Comparison of ENCODE assay signal across 14 cellular contexts in the genomic region with DNA sequence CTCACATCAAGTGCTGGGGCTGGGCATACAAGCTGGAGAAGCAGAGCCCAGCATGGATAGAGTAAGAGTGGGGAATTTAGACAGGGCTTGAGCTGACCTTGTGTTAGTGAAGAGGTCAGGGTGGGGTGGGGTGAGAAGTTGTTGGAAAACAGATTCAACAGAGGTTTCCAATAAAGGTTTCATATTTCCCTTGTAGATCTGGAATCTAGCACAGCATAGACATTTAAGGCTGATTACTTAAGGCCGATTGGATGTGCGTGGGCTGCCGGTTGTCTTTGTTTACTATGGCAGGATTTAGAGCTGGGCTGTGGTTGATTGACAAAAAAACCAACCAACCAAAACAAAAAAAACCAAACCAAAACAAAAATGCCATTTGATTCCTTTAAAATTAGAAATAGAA.
DNase-seq lines count a peak whose midpoint lies in the region; ATAC-seq and TF ChIP-seq lines count a peak whose summit lies in the region.
"Had no signal": no experiment of that assay in that cellular context is flagged by ENCODE, and none has a peak within 500 bp of the region (broad histone marks: within the 10 kb centered on the region; RNA-seq: fewer than 3 reads in every experiment).

No MANE protein-coding gene starts in this region.

- WGBS in H9 (ENCODE audit: extremely low coverage, insufficient read length, low lambda C conversion rate) = no CpG with 5 or more reads among the region's 3 CpGs

- no peak overlapping the region for H3K18ac ChIP-seq in H9 (ENCODE audit: insufficient read length, low read depth, low read length)

- no peak overlapping the region for H3K23ac ChIP-seq in H9 (ENCODE audit: insufficient read length, low read depth, low read length)

- H4K91ac ChIP-seq in H9 (ENCODE audit: insufficient read length, low read depth, low read length) = no peak overlapping the region

- H2AFZ ChIP-seq in H9 (ENCODE audit: low read length) = peak overlapping the region; percentile 23

- intact Hi-C loops in left ventricle myocardium inferior (cut with micrococcal nuclease) = no loop called here

- no peak for TF ChIP-seq CTCF in H9 (conservative IDR thresholded peaks at IDR 0.05)
- TF ChIP-seq CTCF in brain (conservative IDR thresholded peaks at IDR 0.05) = no peak
- no peak for TF ChIP-seq CTCF in left ventricle myocardium inferior (IDR thresholded peaks at IDR 0.05; ENCODE audit: borderline replicate concordance)

- no peak overlapping the region for H4K8ac ChIP-seq in H9 (replicated peaks; ENCODE audit: insufficient read length, low read depth, low read length)

- ATAC-seq in HG02588 (IDR thresholded peaks at IDR 0.05; ENCODE audit: unreplicated experiment) = no peak
- ATAC-seq: effector memory CD8-positive, alpha-beta T cell had no signal

- H3K27ac ChIP-seq in H9 (ENCODE audit: insufficient read length, low read depth, low read length) (no peak overlapping the region), left ventricle myocardium inferior (replicated peaks) (peak overlapping the region; percentile 70), skeletal muscle tissue (ENCODE audit: low read depth, low read length) (peak overlapping the region; percentile 76)

- no peak for DNase-seq in H9
- no peak for DNase-seq in left ventricle myocardium inferior
- no peak for DNase-seq in NAMALWA (ENCODE audit: low spot score)
- no peak for DNase-seq in activated CD4-positive, alpha-beta T cell treated with anti-CD3 and anti-CD28 coated beads for 48 hours
- no peak for DNase-seq in kidney glomerular epithelial cell (lab: John Stamatoyannopoulos, UW)
- DNase-seq: activated CD4-positive, alpha-beta T cell treated with anti-CD3 and anti-CD28 coated beads, Interleukin-2, amount 50 U/mL, for 1 hour; activated gamma-delta T cell; effector memory CD8-positive, alpha-beta T cell; NCI-H774; nucleus accumbens; stimulated activated CD4-positive, alpha-beta T cell treated with anti-CD3 and anti-CD28 coated beads, Interleukin-4, amount 100 ng/mL, for 24 hours had no signal

- no peaks in the 10 kb centered on the region for H3K36me3 ChIP-seq in left ventricle myocardium inferior
- H3K36me3 ChIP-seq in skeletal muscle tissue (ENCODE audit: control insufficient read depth in 3 of 3, insufficient read depth in 3 of 3, low read length in 3 of 3) = no peaks in the 10 kb centered on the region

- H3K4me3 ChIP-seq in left ventricle myocardium inferior (no peak overlapping the region), skeletal muscle tissue (ENCODE audit: low read length in 3 of 3) (no peak overlapping the region)

- H3K79me1 ChIP-seq in H9 (ENCODE audit: insufficient read depth, low read depth, low read length, poor library complexity, severe bottlenecking) = no peaks in the 10 kb centered on the region

- H2AK5ac ChIP-seq in H9 (ENCODE audit: insufficient read length, low read length) = no peak overlapping the region

- H3K4me1 ChIP-seq in H9 (ENCODE audit: insufficient read depth, low read length) (no peaks in the 10 kb centered on the region), left ventricle myocardium inferior (peaks cover 27% of the 10 kb centered on the region), skeletal muscle tissue (ENCODE audit: control insufficient read depth in 3 of 3, insufficient read depth in 3 of 3, low read length in 3 of 3) (peaks cover 25 to 33% (median 28%) of the 10 kb centered on the region in 3 donors)

- no peaks in the 10 kb centered on the region for H3K27me3 ChIP-seq in H9 (ENCODE audit: insufficient read depth, low read length)
- H3K27me3 ChIP-seq in left ventricle myocardium inferior (ENCODE audit: low read depth) = no peaks in the 10 kb centered on the region
- no peaks in the 10 kb centered on the region for H3K27me3 ChIP-seq in skeletal muscle tissue (ENCODE audit: control insufficient read depth in 3 of 3, insufficient read depth in 3 of 3, low read length in 3 of 3)

- H3K9me3 Mint-ChIP-seq in H9 = peaks cover 0 to 4% of the 10 kb centered on the region in 2 experiments; a peak in 1 of 5 replicates
- H3K9me3 Mint-ChIP-seq in brain = peaks cover 0 to 6% (median 0%) of the 10 kb centered on the region in 5 experiments
- H3K9me3 Mint-ChIP-seq: effector memory CD8-positive, alpha-beta T cell had no signal

- H3K4me1 Mint-ChIP-seq in H9 (peaks cover 3 to 10% of the 10 kb centered on the region in 2 experiments), brain (peaks cover 43% of the 10 kb centered on the region)

- H3K36me3 Mint-ChIP-seq in H9 (ENCODE audit: insufficient read depth in 1 of 3, low read depth in 3 of 3) = 0 out of 7 replicates have a peak, but pooled peaks cover 0 to under 1% (median 0%) of the 10 kb centered on the region in 3 experiments
- H3K36me3 Mint-ChIP-seq in brain = no peaks in the 10 kb centered on the region

- H2BK12ac ChIP-seq in H9 (ENCODE audit: insufficient read length, low read depth, low read length) = no peak overlapping the region

- H2BK20ac ChIP-seq in H9 (ENCODE audit: low read depth, low read length, poor library complexity, severe bottlenecking) = no peak overlapping the region

- H2BK15ac ChIP-seq in H9 (ENCODE audit: low read depth, low read length) = no peak overlapping the region

- no peak overlapping the region for H2BK120ac ChIP-seq in H9 (ENCODE audit: low read depth, low read length, poor library complexity, severe bottlenecking)

- H3K4ac ChIP-seq in H9 (ENCODE audit: low read depth, low read length) = no peak overlapping the region

- H3K9ac ChIP-seq in H9 (ENCODE audit: extremely low read depth, insufficient read length, low read length) = no peak overlapping the region
- H3K9ac ChIP-seq in skeletal muscle tissue (ENCODE audit: low read depth in 1 of 3, low read length in 3 of 3) = no peak overlapping the region

- no peak overlapping the region for H2BK5ac ChIP-seq in H9 (ENCODE audit: insufficient read length, low read length)

- H3T11ph ChIP-seq in H9 (ENCODE audit: low read length) = no peak overlapping the region

- H3K14ac ChIP-seq in H9 (ENCODE audit: insufficient read depth, low read length) = no peak overlapping the region

- H4K5ac ChIP-seq in H9 (ENCODE audit: insufficient read length, low read depth, low read length) = no peak overlapping the region

- H3K27ac Mint-ChIP-seq in H9 (no peak overlapping the region), brain (peak overlapping the region in 3 of 5 experiments; percentile 9 to 35 (median 20))
- H3K27ac Mint-ChIP-seq: effector memory CD8-positive, alpha-beta T cell had no signal

- no peaks in the 10 kb centered on the region for H3K9me3 ChIP-seq in H9 (ENCODE audit: control insufficient read depth, low read depth, low read length)
- peaks cover 5% of the 10 kb centered on the region for H3K9me3 ChIP-seq in left ventricle myocardium inferior (replicated peaks)
- no peaks in the 10 kb centered on the region for H3K9me3 ChIP-seq in skeletal muscle tissue (ENCODE audit: control insufficient read depth in 3 of 3, low read length in 3 of 3)

- no peaks in the 10 kb centered on the region for H3K79me2 ChIP-seq in H9 (ENCODE audit: insufficient read depth, low read length)

- H3K23me2 ChIP-seq in H9 (ENCODE audit: insufficient read length, low read depth, low read length, poor library complexity, severe bottlenecking) = no peaks in the 10 kb centered on the region

- no peak overlapping the region for H3K56ac ChIP-seq in H9 (ENCODE audit: insufficient read length, low read depth, low read length)

- no peak overlapping the region for H3K4me3 Mint-ChIP-seq in H9
- H3K4me3 Mint-ChIP-seq in brain = no peak overlapping the region
- H3K4me3 Mint-ChIP-seq: effector memory CD8-positive, alpha-beta T cell had no signal

- no peaks in the 10 kb centered on the region for H4K20me1 ChIP-seq in H9 (ENCODE audit: control insufficient read depth, insufficient read depth, insufficient read length)

- peaks cover 1% of the 10 kb centered on the region; the same call in 1 of the 2 replicates for H3K27me3 Mint-ChIP-seq in H9 (ENCODE audit: low read depth)
- H3K27me3 Mint-ChIP-seq in brain = peaks cover 7% of the 10 kb centered on the region

- no peak overlapping the region for H3K4me2 ChIP-seq in H9 (ENCODE audit: insufficient read depth, insufficient read length, low read length)

Comparison
In these comparisons a context has a peak if more than half of its experiments do, and no peak if none do; other contexts are left out.
1. H3K27ac Mint-ChIP-seq: peak in brain (3 of 5); none in H9 (0 of 3).